Comparison of ENCODE assay signal across 20 cellular contexts in genomic region chr7:140322759-140323158, GRCh38.
DNase-seq lines count a peak whose midpoint lies in the region; ATAC-seq and TF ChIP-seq lines count a peak whose summit lies in the region.
"Had no signal": no experiment of that assay in that cellular context is flagged by ENCODE, and none has a peak within 500 bp of the region (broad histone marks: within the 10 kb centered on the region; RNA-seq: fewer than 3 reads in every experiment).

No MANE protein-coding gene starts in this region.

- H3K4me3 Mint-ChIP-seq in GM23338, result no peak overlapping the region
- H3K4me3 Mint-ChIP-seq: B cell; CD4-positive, CD25-positive, alpha-beta regulatory T cell had no signal

- H3K9me2 ChIP-seq in GM23338 (ENCODE audit: insufficient read depth), result no peaks in the 10 kb centered on the region

- H3K27ac Mint-ChIP-seq in GM23338, result no peak overlapping the region
- H3K27ac Mint-ChIP-seq: B cell; CD4-positive, CD25-positive, alpha-beta regulatory T cell had no signal

- H3K27ac ChIP-seq in GM23338 (ENCODE audit: low read depth) (no peak overlapping the region), ectodermal cell (ENCODE audit: insufficient read depth, low read depth, low read length, poor library complexity, severe bottlenecking) (peak overlapping the region; percentile 16), uterus (no peak overlapping the region)
- H3K27ac ChIP-seq: Peyer's patch had no signal

- H3K27me3 ChIP-seq in GM23338 (ENCODE audit: insufficient read depth), result no peaks in the 10 kb centered on the region
- no peaks in the 10 kb centered on the region for H3K27me3 ChIP-seq in ectodermal cell (ENCODE audit: control insufficient read depth, insufficient read depth, low read length, poor library complexity, severe bottlenecking)
- no peaks in the 10 kb centered on the region for H3K27me3 ChIP-seq in uterus
- H3K27me3 ChIP-seq: Peyer's patch had no signal

- H3K4me1 ChIP-seq in GM23338 (ENCODE audit: insufficient read depth), result peaks cover 30% of the 10 kb centered on the region
- H3K4me1 ChIP-seq in ectodermal cell (ENCODE audit: control insufficient read depth, insufficient read depth, low read length), result peaks cover 6% of the 10 kb centered on the region
- no peaks in the 10 kb centered on the region for H3K4me1 ChIP-seq in uterus

- no peak overlapping the region for H3K4me3 ChIP-seq in GM23338
- H3K4me3 ChIP-seq in ectodermal cell (ENCODE audit: insufficient read depth, low read depth, low read length), result no peak overlapping the region
- no peak overlapping the region for H3K4me3 ChIP-seq in uterus
- H3K4me3 ChIP-seq: Peyer's patch had no signal

- H3K36me3 ChIP-seq in GM23338 (ENCODE audit: insufficient read depth) (no peaks in the 10 kb centered on the region), ectodermal cell (ENCODE audit: control insufficient read depth, insufficient read depth, low read length) (no peaks in the 10 kb centered on the region), uterus (no peaks in the 10 kb centered on the region)
- H3K36me3 ChIP-seq: Peyer's patch had no signal

- no peaks in the 10 kb centered on the region for H3K36me3 Mint-ChIP-seq in GM23338 (ENCODE audit: low read depth)
- H3K36me3 Mint-ChIP-seq: CD4-positive, CD25-positive, alpha-beta regulatory T cell had no signal

- H4K20me1 ChIP-seq in GM23338 (replicated peaks; ENCODE audit: insufficient read depth), result no peaks in the 10 kb centered on the region

- WGBS in ectodermal cell, 2 experiments, result 15 to 23% methylated on average over 6 of the region's 6 CpGs

- ATAC-seq in GM23338 (peak; percentile 87), GM18498 (IDR thresholded peaks at IDR 0.05; ENCODE audit: unreplicated experiment) (no peak)
- ATAC-seq: Right ventricle myocardium inferior had no signal

- H3K4me1 Mint-ChIP-seq in GM23338, result no peaks in the 10 kb centered on the region
- H3K4me1 Mint-ChIP-seq: B cell had no signal

- H2AFZ ChIP-seq in GM23338, result peak overlapping the region; percentile 7; the same call in 1 of the 2 replicates

- intact Hi-C loops in uterus (cut with DNase I; ENCODE audit: low total_unique reads), result no loop called here

- peak overlapping the region; percentile 24 for H3K4me2 ChIP-seq in GM23338

- peak; percentile 54 for DNase-seq in GM23338 (ENCODE audit: low spot score)
- peak; percentile 60 for DNase-seq in OCI-M2 (lab: John Stamatoyannopoulos, UW; ENCODE audit: unreplicated experiment)
- DNase-seq in iPS-NIHi7 (ENCODE audit: extremely low spot score), result peak; percentile 48
- DNase-seq in RPMI8226, result no peak
- no peak for DNase-seq in mesenteric fat pad (ENCODE audit: low spot score)
- DNase-seq in uterus, result no peak
- DNase-seq: CD4-positive, CD25-positive, alpha-beta regulatory T cell; COR-L47; DMS 273 treated with DMSO at 0.1 percent for 48 hours; DND-41; NCI-H1092 treated with DMSO at 0.1 percent for 48 hours; NCI-H1694 treated with DMSO at 0.1 percent for 48 hours; NCI-H2107; NCI-H226; NCI-H524 treated with DMSO at 0.1 percent for 48 hours; Peyer's patch had no signal

- no peaks in the 10 kb centered on the region; the same call in 2 of the 3 replicates for H3K9me3 Mint-ChIP-seq in GM23338
- H3K9me3 Mint-ChIP-seq: CD4-positive, CD25-positive, alpha-beta regulatory T cell had no signal

- H3F3A ChIP-seq in GM23338 (replicated peaks; ENCODE audit: low read depth), result 0 out of 2 replicates have a peak, but pooled peaks cover 6% of the 10 kb centered on the region

- H3K79me2 ChIP-seq in GM23338 (replicated peaks; ENCODE audit: insufficient read depth), result no peaks in the 10 kb centered on the region

- no peak for TF ChIP-seq CTCF in GM23338 (conservative IDR thresholded peaks at IDR 0.05; ENCODE audit: low read depth in 2 of 2)
- no peak for TF ChIP-seq CTCF in uterus (IDR thresholded peaks at IDR 0.05)

- H3K27me3 Mint-ChIP-seq in GM23338 (ENCODE audit: insufficient read depth, low read depth, poor library complexity), result no peaks in the 10 kb centered on the region
- H3K27me3 Mint-ChIP-seq: CD4-positive, CD25-positive, alpha-beta regulatory T cell had no signal

- TF ChIP-seq POLR2A in uterus (IDR thresholded peaks at IDR 0.05), result no peak

- H3K9me3 ChIP-seq in ectodermal cell (ENCODE audit: control insufficient read depth, low read length) (no peaks in the 10 kb centered on the region), uterus (no peaks in the 10 kb centered on the region)
- H3K9me3 ChIP-seq: Peyer's patch had no signal

TF ChIP-seq in GM23338, 12 proteins besides CTCF, POLR2A, EP300 and RAD21 (continues in another document):
- TF ChIP-seq ZNF462 (CRISPR knock-in tag; IDR thresholded peaks at IDR 0.05), result no peak
- no peak for TF ChIP-seq ETS1 (IDR thresholded peaks at IDR 0.05)
- TF ChIP-seq POLR2AphosphoS5 (IDR thresholded peaks at IDR 0.05; ENCODE audit: low read depth), result no peak

Comparison
In these comparisons a context has a peak if more than half of its experiments do, and no peak if none do; other contexts are left out.
1. DNase-seq: peak in GM23338 (single experiment), OCI-M2 (single experiment) and iPS-NIHi7 (single experiment); none in RPMI8226 (single experiment), mesenteric fat pad (single experiment) and uterus (0 of 2).